ENCODE assay signal across 17 cellular contexts in the genomic region with DNA sequence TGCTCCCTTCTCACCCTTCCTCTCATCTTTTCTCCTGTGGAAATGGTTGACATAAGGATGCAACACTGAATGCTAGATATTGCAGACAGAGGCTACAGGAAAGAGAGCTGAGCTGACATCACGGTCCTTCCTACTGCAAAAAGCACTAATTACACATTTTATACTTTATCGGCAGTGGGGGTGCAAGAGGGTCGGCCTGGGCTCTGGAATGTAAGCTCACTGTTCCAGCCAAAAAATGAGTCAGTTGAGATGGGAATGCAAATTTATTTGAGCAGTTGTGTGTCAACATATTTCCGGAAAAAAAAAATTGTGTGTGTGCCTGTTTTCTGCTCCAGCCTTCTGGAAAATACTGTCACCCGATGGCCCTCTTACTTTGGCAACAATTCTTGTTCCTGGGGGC. TPM values are rescaled to one million over a fixed set of nuclear protein-coding genes. Genes with fewer than 3 reads are reported as not detected.
A peak's percentile ranks its signal among the peaks of the same experiment; 100 is the strongest.
DNase-seq lines count a peak whose midpoint lies in the region; ATAC-seq and TF ChIP-seq lines count a peak whose summit lies in the region.
"Had no signal": no experiment of that assay in that cellular context is flagged by ENCODE, and none has a peak within 500 bp of the region (broad histone marks: within the 10 kb centered on the region; RNA-seq: fewer than 3 reads in every experiment).

No MANE protein-coding gene starts in this region.

- no peak overlapping the region for H2AFZ ChIP-seq in parathyroid adenoma

- H3K36me3 ChIP-seq in left ventricle myocardium inferior (no peaks in the 10 kb centered on the region), parathyroid adenoma (ENCODE audit: control insufficient read depth, insufficient read depth, low read length) (no peaks in the 10 kb centered on the region)
- H3K36me3 ChIP-seq: transverse colon had no signal

- H3K9me3 ChIP-seq in left ventricle myocardium inferior (replicated peaks) (peaks cover 10% of the 10 kb centered on the region), parathyroid adenoma (ENCODE audit: control insufficient read depth, low read length) (no peaks in the 10 kb centered on the region)
- H3K9me3 ChIP-seq: transverse colon had no signal

- H3K4me3 ChIP-seq in left ventricle myocardium inferior (no peak overlapping the region), parathyroid adenoma (ENCODE audit: low read depth, low read length) (no peak overlapping the region)
- H3K4me3 ChIP-seq: transverse colon had no signal

- no peaks in the 10 kb centered on the region for H3K27me3 ChIP-seq in left ventricle myocardium inferior (ENCODE audit: low read depth)
- H3K27me3 ChIP-seq in parathyroid adenoma (ENCODE audit: control insufficient read depth, insufficient read depth, low read length) = no peaks in the 10 kb centered on the region
- H3K27me3 ChIP-seq: foreskin keratinocyte, transverse colon had no signal

- no peak for TF ChIP-seq CTCF in left ventricle myocardium inferior (IDR thresholded peaks at IDR 0.05; ENCODE audit: borderline replicate concordance)
- TF ChIP-seq CTCF in parathyroid adenoma (IDR thresholded peaks at IDR 0.05) = no peak

- H3K4me1 ChIP-seq in left ventricle myocardium inferior = peaks cover 4% of the 10 kb centered on the region
- H3K4me1 ChIP-seq in parathyroid adenoma = no peaks in the 10 kb centered on the region
- H3K4me1 ChIP-seq: foreskin keratinocyte, transverse colon had no signal

- intact Hi-C loops in left ventricle myocardium inferior (cut with micrococcal nuclease) = no loop called here
- intact Hi-C loops in Right ventricle myocardium superior (cut with DNase I) = no loop called here

- H3K9ac ChIP-seq in parathyroid adenoma = no peak overlapping the region

- DNase-seq in left ventricle myocardium inferior = no peak
- no peak for DNase-seq in Right ventricle myocardium superior
- no peak for DNase-seq in NOMO-1 treated with DMSO at 0.1 percent for 48 hours (lab: John Stamatoyannopoulos, UW; ENCODE audit: unreplicated experiment)
- no peak for DNase-seq in NK-92 treated with Interleukin-12 subunit alpha and Interleukin-12 subunit beta, amount 100 ng/mL, for 24 hours (lab: John Stamatoyannopoulos, UW)
- DNase-seq: ACHN; activated CD4-positive, alpha-beta T cell treated with anti-CD3 and anti-CD28 coated beads for 1 hour; activated naive CD8-positive, alpha-beta T cell treated with anti-CD3 and anti-CD28 coated beads, Interleukin-2, amount 10 ng/mL, durations not matched to agents 7 days and 5 days; activated T-cell treated with anti-CD3 and anti-CD28 coated beads for 4 hours; CD8-positive, alpha-beta memory T cell; foreskin keratinocyte; NCI-H774; RPMI8226; transverse colon had no signal

- no peak for ATAC-seq in Right ventricle myocardium superior (ENCODE audit: poor library complexity)
- peak; percentile 31 for ATAC-seq in esophagus mucosa
- ATAC-seq in GM21576 (IDR thresholded peaks at IDR 0.05; ENCODE audit: unreplicated experiment) = no peak
- ATAC-seq in HG03354 (IDR thresholded peaks at IDR 0.05; ENCODE audit: poor library complexity, severe bottlenecking, unreplicated experiment) = no peak
- ATAC-seq: foreskin keratinocyte had no signal

- H3K4me2 ChIP-seq in parathyroid adenoma (ENCODE audit: low read length) = no peak overlapping the region

- H3K79me2 ChIP-seq in parathyroid adenoma = no peaks in the 10 kb centered on the region

- H3K27ac ChIP-seq in left ventricle myocardium inferior (replicated peaks) (peak overlapping the region; percentile 76), parathyroid adenoma (peak overlapping the region; percentile 62)
- H3K27ac ChIP-seq: foreskin keratinocyte had no signal

RNA-seq across cellular contexts. Expression of gene MRTFB, which starts 14.1 kb away (rescaled TPM):
- total RNA-seq in left ventricle myocardium inferior (24.3 TPM), Right ventricle myocardium superior (22.1 TPM), esophagus mucosa (34.6 TPM)
